ENCODE assay signal across 26 cellular contexts in the genomic region with DNA sequence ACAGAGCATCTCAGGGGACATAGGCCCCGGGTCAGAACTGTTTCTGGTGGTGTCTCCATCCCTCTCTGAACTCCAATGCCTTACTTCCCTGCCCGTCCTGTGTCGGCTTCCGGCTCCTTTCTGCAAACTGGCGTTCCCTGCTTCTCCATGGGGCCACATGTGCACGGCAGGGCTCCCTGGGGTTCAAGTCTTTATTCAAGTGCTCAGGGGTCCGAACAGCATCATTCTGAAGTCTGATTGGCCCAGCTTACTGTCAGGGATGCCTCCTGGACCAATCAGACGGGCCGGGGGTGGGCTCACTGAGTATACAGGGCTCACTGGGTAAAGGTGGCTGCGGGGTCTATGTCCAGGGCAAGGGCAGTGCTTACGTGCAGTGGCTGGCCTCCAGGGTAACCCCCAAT. TPM values are rescaled to one million over a fixed set of nuclear protein-coding genes. Genes with fewer than 3 reads are reported as not detected.
A peak's percentile ranks its signal among the peaks of the same experiment; 100 is the strongest.
DNase-seq lines count a peak whose midpoint lies in the region; ATAC-seq and TF ChIP-seq lines count a peak whose summit lies in the region.
"Had no signal": no experiment of that assay in that cellular context is flagged by ENCODE, and none has a peak within 500 bp of the region (broad histone marks: within the 10 kb centered on the region; RNA-seq: fewer than 3 reads in every experiment).

No MANE protein-coding gene starts in this region.

- H3K4me1 ChIP-seq in H9 (ENCODE audit: insufficient read depth, low read length) (peaks cover 6% of the 10 kb centered on the region; the same call in 1 of the 2 replicates), heart left ventricle (no peaks in the 10 kb centered on the region), neuron (ENCODE audit: insufficient read depth, low read length) (peaks cover 7% of the 10 kb centered on the region)

- H2AFZ ChIP-seq in H9 (ENCODE audit: low read length) = no peak overlapping the region
- no peak overlapping the region for H2AFZ ChIP-seq in neuron (ENCODE audit: low read depth, low read length)

- H3K9me3 ChIP-seq in H9 (ENCODE audit: control insufficient read depth, low read depth, low read length) (no peaks in the 10 kb centered on the region), heart left ventricle (no peaks in the 10 kb centered on the region), neuron (ENCODE audit: low read length) (no peaks in the 10 kb centered on the region)

- H4K8ac ChIP-seq in H9 (replicated peaks; ENCODE audit: insufficient read length, low read depth, low read length) = no peak overlapping the region

- H2BK15ac ChIP-seq in H9 (ENCODE audit: low read depth, low read length) = no peak overlapping the region; the same call in 1 of the 2 replicates

- no peak overlapping the region for H3K9ac ChIP-seq in H9 (ENCODE audit: extremely low read depth, insufficient read length, low read length)

- no peak overlapping the region for H2BK120ac ChIP-seq in H9 (ENCODE audit: low read depth, low read length, poor library complexity, severe bottlenecking)

- no peak overlapping the region for H4K91ac ChIP-seq in H9 (ENCODE audit: insufficient read length, low read depth, low read length)

- H3K4me3 Mint-ChIP-seq in H9 = peak overlapping the region in 1 of 2 experiments; percentile 33; a peak in 2 of 5 replicates
- H3K4me3 Mint-ChIP-seq: activated naive CD8-positive, alpha-beta T cell treated with anti-CD3 and anti-CD28 coated beads, Interleukin-2, amount 10 ng/mL, durations not matched to agents 7 days and 5 days; dendritic cell treated with granulocyte-macrophage colony-stimulating factor and Interleukin-4, amounts not matched to agents 40 ng/mL and 50 ng/mL, for 4 days; immature natural killer cell; naive thymus-derived CD4-positive, alpha-beta T cell; T-helper 2 cell treated with Interferon-gamma antibody and Interleukin-4, amounts not matched to agents 5 μg/mL and 100 μg/mL, for 36 hours had no signal

- no peaks in the 10 kb centered on the region; a peak in 1 of 5 replicates for H3K9me3 Mint-ChIP-seq in H9
- H3K9me3 Mint-ChIP-seq: activated naive CD8-positive, alpha-beta T cell treated with anti-CD3 and anti-CD28 coated beads, Interleukin-2, amount 10 ng/mL, durations not matched to agents 7 days and 5 days; dendritic cell treated with granulocyte-macrophage colony-stimulating factor and Interleukin-4, amounts not matched to agents 40 ng/mL and 50 ng/mL, for 4 days; immature natural killer cell; T-helper 2 cell treated with Interferon-gamma antibody and Interleukin-4, amounts not matched to agents 5 μg/mL and 100 μg/mL, for 36 hours had no signal

- peak overlapping the region in 1 of 3 experiments; percentile 34; a peak in 1 of 7 replicates for H3K27ac Mint-ChIP-seq in H9
- H3K27ac Mint-ChIP-seq: activated naive CD8-positive, alpha-beta T cell treated with anti-CD3 and anti-CD28 coated beads, Interleukin-2, amount 10 ng/mL, durations not matched to agents 7 days and 5 days; dendritic cell treated with granulocyte-macrophage colony-stimulating factor and Interleukin-4, amounts not matched to agents 40 ng/mL and 50 ng/mL, for 4 days; immature natural killer cell; naive thymus-derived CD4-positive, alpha-beta T cell; progenitor cell of endocrine pancreas; T-helper 2 cell treated with Interferon-gamma antibody and Interleukin-4, amounts not matched to agents 5 μg/mL and 100 μg/mL, for 36 hours had no signal

- TF ChIP-seq CTCF in H9 (conservative IDR thresholded peaks at IDR 0.05) (no peak), RWPE1 (conservative IDR thresholded peaks at IDR 0.05; ENCODE audit: low read depth) (no peak), heart left ventricle (IDR thresholded peaks at IDR 0.05) (no peak)

- H3K36me3 Mint-ChIP-seq in H9 (ENCODE audit: insufficient read depth in 1 of 3, low read depth in 3 of 3) = no peaks in the 10 kb centered on the region
- H3K36me3 Mint-ChIP-seq: activated naive CD8-positive, alpha-beta T cell treated with anti-CD3 and anti-CD28 coated beads, Interleukin-2, amount 10 ng/mL, durations not matched to agents 7 days and 5 days; brain had no signal

- intact Hi-C loops in heart left ventricle (cut with DNase I) = no loop called here

- H3K79me2 ChIP-seq in H9 (ENCODE audit: insufficient read depth, low read length) = no peaks in the 10 kb centered on the region

- no peak overlapping the region for H2BK20ac ChIP-seq in H9 (ENCODE audit: low read depth, low read length, poor library complexity, severe bottlenecking)

- WGBS in H9 (ENCODE audit: extremely low coverage, insufficient read length, low lambda C conversion rate) = no CpG with 5 or more reads among the region's 11 CpGs
- 31 to 43% (median 37%) methylated on average over 11 of the region's 11 CpGs for WGBS in heart left ventricle, 4 donors

- no peak overlapping the region for H3K14ac ChIP-seq in H9 (ENCODE audit: insufficient read depth, low read length)

- H3K36me3 ChIP-seq in heart left ventricle = no peaks in the 10 kb centered on the region
- H3K36me3 ChIP-seq in neuron (ENCODE audit: insufficient read depth, low read length) = no peaks in the 10 kb centered on the region

- H3K18ac ChIP-seq in H9 (ENCODE audit: insufficient read length, low read depth, low read length) = peak overlapping the region; percentile 42

- POLR2A ChIA-PET in RWPE1 (lab: Yijun Ruan, JAX; ENCODE audit: low non-redundant PET) = no interaction called here

- no peak for TF ChIP-seq POLR2A in heart left ventricle (IDR thresholded peaks at IDR 0.05)

- H3K56ac ChIP-seq in H9 (ENCODE audit: insufficient read length, low read depth, low read length) = no peak overlapping the region

- no peaks in the 10 kb centered on the region for H4K20me1 ChIP-seq in H9 (ENCODE audit: control insufficient read depth, insufficient read depth, insufficient read length)

- H2AK5ac ChIP-seq in H9 (ENCODE audit: insufficient read length, low read length) = no peak overlapping the region

- H2BK5ac ChIP-seq in H9 (ENCODE audit: insufficient read length, low read length) = no peak overlapping the region

- no peak overlapping the region for H3K27ac ChIP-seq in H9 (ENCODE audit: insufficient read length, low read depth, low read length)
- no peak overlapping the region for H3K27ac ChIP-seq in RWPE1
- peak overlapping the region in 2 of 12 donors; percentile 14 to 50 for H3K27ac ChIP-seq in heart left ventricle
- H3K27ac ChIP-seq: epithelial cell of prostate had no signal

- H3K4me1 Mint-ChIP-seq in H9 = peaks cover 23 to 34% of the 10 kb centered on the region in 2 experiments
- H3K4me1 Mint-ChIP-seq: activated naive CD8-positive, alpha-beta T cell treated with anti-CD3 and anti-CD28 coated beads, Interleukin-2, amount 10 ng/mL, durations not matched to agents 7 days and 5 days; immature natural killer cell had no signal

- H3K23ac ChIP-seq in H9 (ENCODE audit: insufficient read length, low read depth, low read length) = no peak overlapping the region

- H2BK12ac ChIP-seq in H9 (ENCODE audit: insufficient read length, low read depth, low read length) = no peak overlapping the region

- DNase-seq in H9 (peak; percentile 84), RWPE1 (ENCODE audit: low spot score) (peak; percentile 29), heart left ventricle (peak in 4 of 5 donors; percentile 15 to 34 (median 30)), occipital lobe (lab: John Stamatoyannopoulos, UW) (no peak), pons (ENCODE audit: low spot score) (no peak)
- DNase-seq: activated CD8-positive, alpha-beta memory T cell treated with anti-CD3 and anti-CD28 coated beads for 24 hours; activated naive CD8-positive, alpha-beta T cell treated with anti-CD3 and anti-CD28 coated beads, Interleukin-2, amount 10 ng/mL, durations not matched to agents 7 days and 5 days; Calu3; immature natural killer cell; MM.1S; naive thymus-derived CD4-positive, alpha-beta T cell; NCI-H1694 treated with DMSO at 0.1 percent for 48 hours; stimulated activated CD4-positive, alpha-beta T cell treated with anti-CD3 and anti-CD28 coated beads, Interleukin-4, amount 100 ng/mL, for 4 hours had no signal

- H3K4ac ChIP-seq in H9 (ENCODE audit: low read depth, low read length) = no peak overlapping the region

- peaks cover 3% of the 10 kb centered on the region for H3K27me3 Mint-ChIP-seq in H9 (ENCODE audit: low read depth)

- H3K23me2 ChIP-seq in H9 (ENCODE audit: insufficient read length, low read depth, low read length, poor library complexity, severe bottlenecking) = no peaks in the 10 kb centered on the region

- H3K4me3 ChIP-seq in heart left ventricle = no peak overlapping the region
- H3K4me3 ChIP-seq in neuron (ENCODE audit: low read length) = peak overlapping the region; percentile 6
- H3K4me3 ChIP-seq: lung, smooth muscle cell had no signal

- no peaks in the 10 kb centered on the region for H3K79me1 ChIP-seq in H9 (ENCODE audit: insufficient read depth, low read depth, low read length, poor library complexity, severe bottlenecking)

- H3K4me2 ChIP-seq in H9 (ENCODE audit: insufficient read depth, insufficient read length, low read length) = no peak overlapping the region
- H3K4me2 ChIP-seq: smooth muscle cell had no signal

- H3K27me3 ChIP-seq in H9 (ENCODE audit: insufficient read depth, low read length) (no peaks in the 10 kb centered on the region), heart left ventricle (peaks cover 0 to 52% (median 13%) of the 10 kb centered on the region in 9 donors), neuron (ENCODE audit: insufficient read depth, low read length) (no peaks in the 10 kb centered on the region)

- H4K5ac ChIP-seq in H9 (ENCODE audit: insufficient read length, low read depth, low read length) = no peak overlapping the region

- no peak overlapping the region for H3T11ph ChIP-seq in H9 (ENCODE audit: low read length)

- CTCF ChIA-PET in RWPE1 (lab: Yijun Ruan, JAX) = no interaction called here

- ATAC-seq in heart left ventricle (peak in 1 of 4 donors; percentile 45), GM21576 (IDR thresholded peaks at IDR 0.05; ENCODE audit: unreplicated experiment) (no peak)
- ATAC-seq: activated CD4-positive, CD25-positive, alpha-beta regulatory T cell treated with anti-CD3 and anti-CD28 coated beads, Interleukin-2, amount 50 U/mL, for 24 hours; naive thymus-derived CD4-positive, alpha-beta T cell had no signal

RNA-seq across cellular contexts. Expression of gene C16orf82, which starts 17.1 kb away (rescaled TPM):
- not detected in 2 replicates for total RNA-seq in H9 (2021)
- not detected for total RNA-seq in heart left ventricle
- not detected for polyA plus RNA-seq in heart left ventricle
- not detected for total RNA-seq in occipital lobe
- total RNA-seq: activated naive CD8-positive, alpha-beta T cell treated with anti-CD3 and anti-CD28 coated beads, Interleukin-2, amount 10 ng/mL, durations not matched to agents 7 days and 5 days; Calu3; frontal cortex; lung; naive thymus-derived CD4-positive, alpha-beta T cell; NCI-H460; progenitor cell of endocrine pancreas; smooth muscle cell had no signal
- polyA plus RNA-seq: BJ; immature natural killer cell; lung; naive thymus-derived CD4-positive, alpha-beta T cell; smooth muscle cell had no signal

Comparison
In these comparisons a context has a peak if more than half of its experiments do, and no peak if none do; other contexts are left out.
1. DNase-seq: peak in H9 (single experiment), RWPE1 (single experiment) and heart left ventricle (4 of 5); none in occipital lobe (single experiment) and pons (single experiment).